ENCODE assay signal across 8 cellular contexts in genomic region chr17:76104140-76104895, GRCh38. TPM values are rescaled to one million over a fixed set of nuclear protein-coding genes. Genes with fewer than 3 reads are reported as not detected.
DNase-seq lines count a peak whose midpoint lies in the region; ATAC-seq lines count a peak whose summit lies in the region.
"Had no signal": no experiment of that assay in that cellular context is flagged by ENCODE, and none has a peak within 500 bp of the region (broad histone marks: within the 10 kb centered on the region; RNA-seq: fewer than 3 reads in every experiment).

No MANE protein-coding gene starts in this region.

- peaks cover 8% of the 10 kb centered on the region for H3K4me1 ChIP-seq in iPS-15b (ENCODE audit: control insufficient read depth, insufficient read depth, low read length)

- H3K9ac ChIP-seq in iPS-15b (ENCODE audit: low read depth, low read length): peak overlapping the region; percentile 80

- H3K9me3 ChIP-seq in iPS-15b (ENCODE audit: control insufficient read depth, insufficient read depth, low read length): no peaks in the 10 kb centered on the region

- DNase-seq in activated CD8-positive, alpha-beta T cell treated with anti-CD3 and anti-CD28 coated beads, Interleukin-2, amount 10 ng/mL, durations not matched to agents 7 days and 5 days: no peak
- no peak for DNase-seq in stimulated activated naive CD8-positive, alpha-beta T cell treated with anti-CD3 and anti-CD28 coated beads, Interleukin-15, amount 100 ng/mL, for 72 hours
- no peak for DNase-seq in NCI-H82 treated with DMSO at 0.1 percent for 48 hours (lab: John Stamatoyannopoulos, UW; ENCODE audit: unreplicated experiment)

- POLR2A ChIA-PET in activated CD8-positive, alpha-beta T cell treated with anti-CD3 and anti-CD28 coated beads, Interleukin-2, amount 10 ng/mL, durations not matched to agents 7 days and 5 days (lab: Charles Lee): interaction anchor here (0.7 to 2.9 kb wide), 15 partner anchors 9 to 170 kb away, joined by 3 to 18 read pairs (median 4); partner anchors contain the start of gene ZACN

- peak overlapping the region; percentile 97 for H3K4me3 Mint-ChIP-seq in activated CD8-positive, alpha-beta T cell treated with anti-CD3 and anti-CD28 coated beads, Interleukin-2, amount 10 ng/mL, durations not matched to agents 7 days and 5 days
- H3K4me3 Mint-ChIP-seq in stimulated activated naive CD8-positive, alpha-beta T cell treated with anti-CD3 and anti-CD28 coated beads, Interleukin-15, amount 100 ng/mL, for 72 hours: peak overlapping the region; percentile 95 to 96

- no peaks in the 10 kb centered on the region for H3K27me3 Mint-ChIP-seq in activated CD8-positive, alpha-beta T cell treated with anti-CD3 and anti-CD28 coated beads, Interleukin-2, amount 10 ng/mL, durations not matched to agents 7 days and 5 days (ENCODE audit: low read depth)
- H3K27me3 Mint-ChIP-seq in stimulated activated naive CD8-positive, alpha-beta T cell treated with anti-CD3 and anti-CD28 coated beads, Interleukin-15, amount 100 ng/mL, for 72 hours: no peaks in the 10 kb centered on the region

- peaks cover 22% of the 10 kb centered on the region for H3K36me3 Mint-ChIP-seq in activated CD8-positive, alpha-beta T cell treated with anti-CD3 and anti-CD28 coated beads, Interleukin-2, amount 10 ng/mL, durations not matched to agents 7 days and 5 days (ENCODE audit: low read depth)

- H3K4me3 ChIP-seq in iPS-15b (ENCODE audit: low read depth, low read length): peak overlapping the region; percentile 96

- ATAC-seq in HG03135 (IDR thresholded peaks at IDR 0.05; ENCODE audit: unreplicated experiment) (peak; percentile 9), HG02678 (IDR thresholded peaks at IDR 0.05; ENCODE audit: unreplicated experiment) (no peak), HG02885 (IDR thresholded peaks at IDR 0.05; ENCODE audit: poor library complexity, unreplicated experiment) (no peak)
- no peak for ATAC-seq in activated CD8-positive, alpha-beta T cell treated with anti-CD3 and anti-CD28 coated beads, Interleukin-2, amount 10 ng/mL, durations not matched to agents 7 days and 5 days
- ATAC-seq in stimulated activated naive CD8-positive, alpha-beta T cell treated with anti-CD3 and anti-CD28 coated beads, Interleukin-15, amount 100 ng/mL, for 72 hours: no peak

- no peaks in the 10 kb centered on the region for H3K9me3 Mint-ChIP-seq in activated CD8-positive, alpha-beta T cell treated with anti-CD3 and anti-CD28 coated beads, Interleukin-2, amount 10 ng/mL, durations not matched to agents 7 days and 5 days (ENCODE audit: insufficient read depth)
- no peaks in the 10 kb centered on the region for H3K9me3 Mint-ChIP-seq in stimulated activated naive CD8-positive, alpha-beta T cell treated with anti-CD3 and anti-CD28 coated beads, Interleukin-15, amount 100 ng/mL, for 72 hours

- CTCF ChIA-PET in activated CD8-positive, alpha-beta T cell treated with anti-CD3 and anti-CD28 coated beads, Interleukin-2, amount 10 ng/mL, durations not matched to agents 7 days and 5 days (lab: Charles Lee): interaction anchor here (0.5 to 2.5 kb wide), 11 partner anchors 9 to 195 kb away, joined by 3 to 17 read pairs (median 5); partner anchors contain the start of gene CDK3

- peaks cover 12% of the 10 kb centered on the region for H3K36me3 ChIP-seq in iPS-15b (ENCODE audit: control insufficient read depth, insufficient read depth, low read length)

- H3K27me3 ChIP-seq in iPS-15b (ENCODE audit: control insufficient read depth, insufficient read depth, low read length): no peaks in the 10 kb centered on the region

- H3K4me1 Mint-ChIP-seq in activated CD8-positive, alpha-beta T cell treated with anti-CD3 and anti-CD28 coated beads, Interleukin-2, amount 10 ng/mL, durations not matched to agents 7 days and 5 days (ENCODE audit: low read depth): peaks cover 30% of the 10 kb centered on the region
- H3K4me1 Mint-ChIP-seq in stimulated activated naive CD8-positive, alpha-beta T cell treated with anti-CD3 and anti-CD28 coated beads, Interleukin-15, amount 100 ng/mL, for 72 hours: peaks cover 30% of the 10 kb centered on the region

- H3K27ac Mint-ChIP-seq in activated CD8-positive, alpha-beta T cell treated with anti-CD3 and anti-CD28 coated beads, Interleukin-2, amount 10 ng/mL, durations not matched to agents 7 days and 5 days: peak overlapping the region; percentile 98
- peak overlapping the region; percentile 98 for H3K27ac Mint-ChIP-seq in stimulated activated naive CD8-positive, alpha-beta T cell treated with anti-CD3 and anti-CD28 coated beads, Interleukin-15, amount 100 ng/mL, for 72 hours

RNA-seq across cellular contexts. Expression of gene EXOC7, which starts 0.7 kb away (rescaled TPM):
- total RNA-seq in activated CD8-positive, alpha-beta T cell treated with anti-CD3 and anti-CD28 coated beads, Interleukin-2, amount 10 ng/mL, durations not matched to agents 7 days and 5 days: 100 to 1,000 TPM; 126 to 129 TPM

RNA-seq across cellular contexts. Expression of gene ZACN, which starts 25.3 kb away (rescaled TPM):
- total RNA-seq in activated CD8-positive, alpha-beta T cell treated with anti-CD3 and anti-CD28 coated beads, Interleukin-2, amount 10 ng/mL, durations not matched to agents 7 days and 5 days: under 1 TPM; 0.18 to 0.34 TPM
- total RNA-seq: LHCN-M2 had no signal

RNA-seq across cellular contexts. Expression of gene GALR2, which starts 29.7 kb away (rescaled TPM):
- total RNA-seq in activated CD8-positive, alpha-beta T cell treated with anti-CD3 and anti-CD28 coated beads, Interleukin-2, amount 10 ng/mL, durations not matched to agents 7 days and 5 days: under 1 TPM in 1 of 2 experiments, not detected in 1; 0.18 TPM
- total RNA-seq: LHCN-M2 had no signal

RNA-seq across cellular contexts. Expression of gene SRP68, which starts 32.0 kb away (rescaled TPM):
- total RNA-seq in activated CD8-positive, alpha-beta T cell treated with anti-CD3 and anti-CD28 coated beads, Interleukin-2, amount 10 ng/mL, durations not matched to agents 7 days and 5 days: 10 to 100 TPM; 85.1 to 86.0 TPM

RNA-seq across cellular contexts. Expression of gene FOXJ1, which starts 36.7 kb away (rescaled TPM):
- total RNA-seq in activated CD8-positive, alpha-beta T cell treated with anti-CD3 and anti-CD28 coated beads, Interleukin-2, amount 10 ng/mL, durations not matched to agents 7 days and 5 days: 1 to 10 TPM; 8.7 to 9.1 TPM
- total RNA-seq: LHCN-M2 had no signal
